22 cellular contexts compared by ENCODE assay signal in genomic region chr13:71842003-71842402, GRCh38. TPM values are rescaled to one million over a fixed set of nuclear protein-coding genes. Genes with fewer than 3 reads are reported as not detected.
"Had no signal": no experiment of that assay in that cellular context is flagged by ENCODE, and none has a peak within 500 bp of the region (broad histone marks: within the 10 kb centered on the region; RNA-seq: fewer than 3 reads in every experiment).

No MANE protein-coding gene starts in this region.

- H3K9me3 ChIP-seq: esophagus muscularis mucosa, gastroesophageal sphincter, lower lobe of right lung had no signal

- H3K4me3 Mint-ChIP-seq: immature natural killer cell; memory B cell; naive thymus-derived CD4-positive, alpha-beta T cell had no signal

- H3K36me3 Mint-ChIP-seq: immature natural killer cell; memory B cell; naive thymus-derived CD4-positive, alpha-beta T cell had no signal

- FAIRE-seq: endothelial cell of umbilical vein, frontal cortex, kidney had no signal

- H3K4me1 Mint-ChIP-seq: immature natural killer cell, memory B cell had no signal

- DNase-seq: dermis blood vessel endothelial cell; dorsolateral prefrontal cortex; effector CD4-positive, alpha-beta T cell; effector memory CD4-positive, alpha-beta T cell; foreskin keratinocyte; heart left ventricle; hypothalamus; immature natural killer cell; islet precursor cell; kidney; kidney glomerular epithelial cell; left lung; left ventricle myocardium superior; lower lobe of right lung; naive thymus-derived CD4-positive, alpha-beta T cell had no signal

- H3K4me1 ChIP-seq: esophagus muscularis mucosa, foreskin keratinocyte, gastroesophageal sphincter, heart left ventricle, left lung, lower lobe of right lung had no signal

- H3K36me3 ChIP-seq: esophagus muscularis mucosa, gastroesophageal sphincter, heart left ventricle, lower lobe of right lung had no signal

- H3K27me3 ChIP-seq: esophagus muscularis mucosa, foreskin keratinocyte, gastroesophageal sphincter, heart left ventricle, hepatocyte, left lung had no signal

- ATAC-seq: foreskin keratinocyte; gastroesophageal sphincter; heart left ventricle; left lung; left ventricle myocardium superior; lower lobe of right lung; naive thymus-derived CD4-positive, alpha-beta T cell had no signal

- H3K27ac Mint-ChIP-seq: immature natural killer cell; memory B cell; naive thymus-derived CD4-positive, alpha-beta T cell had no signal

- H3K4me3 ChIP-seq: coronary artery, dorsolateral prefrontal cortex, esophagus muscularis mucosa, gastroesophageal sphincter, heart left ventricle, hepatocyte, left lung, lower lobe of right lung had no signal

- H3K27ac ChIP-seq: coronary artery, dorsolateral prefrontal cortex, esophagus muscularis mucosa, foreskin keratinocyte, gastroesophageal sphincter, heart left ventricle, hepatocyte, left lung, lower lobe of right lung had no signal

- H3K27me3 Mint-ChIP-seq: memory B cell; naive thymus-derived CD4-positive, alpha-beta T cell had no signal

RNA-seq across cellular contexts. Expression of gene DACH1, which starts 25.0 kb away (rescaled TPM):
- total RNA-seq: foreskin keratinocyte had no signal
- polyA plus RNA-seq: foreskin keratinocyte had no signal
